ENCODE assay signal across 27 cellular contexts in genomic region chr16:88325976-88326375, GRCh38. TPM values are rescaled to one million over a fixed set of nuclear protein-coding genes. Genes with fewer than 3 reads are reported as not detected.
"Had no signal": no experiment of that assay in that cellular context is flagged by ENCODE, and none has a peak within 500 bp of the region (broad histone marks: within the 10 kb centered on the region; RNA-seq: fewer than 3 reads in every experiment).

No MANE protein-coding gene starts in this region.

- H3K27me3 ChIP-seq: hepatocyte, pancreas, suprapubic skin, tibial artery, upper lobe of right lung had no signal

- H3K4me1 ChIP-seq: left ventricle myocardium inferior, pancreas, prostate gland, suprapubic skin, tibial artery, upper lobe of right lung had no signal

- H2AFZ ChIP-seq: hepatocyte had no signal

- ATAC-seq: left colon; mucosa of descending colon; naive thymus-derived CD4-positive, alpha-beta T cell; natural killer cell treated with Interleukin-12 subunit alpha and Interleukin-12 subunit beta and Interleukin-15 and Interleukin-18, amount 100 ng/mL, for 72 hours; pancreas; right cardiac atrium; sciatic nerve; upper lobe of right lung had no signal

- H3K36me3 ChIP-seq: left ventricle myocardium inferior, pancreas, prostate gland, suprapubic skin, thoracic aorta, tibial artery, upper lobe of right lung had no signal

- FAIRE-seq: keratinocyte, pancreas, urothelium cell line had no signal

- H3K4me2 ChIP-seq: hepatocyte had no signal

- DNase-seq: left colon; left ventricle myocardium inferior; midbrain; naive thymus-derived CD4-positive, alpha-beta T cell; retina; stimulated activated CD4-positive, alpha-beta T cell treated with anti-CD3 and anti-CD28 coated beads, Interleukin-12 subunit alpha, Interleukin-12 subunit beta, amount 100 ng/mL, for 4 hours; stimulated activated CD4-positive, alpha-beta T cell treated with anti-CD3 and anti-CD28 coated beads, Interleukin-15, amount 100 ng/mL, for 24 hours; stimulated activated CD4-positive, alpha-beta T cell treated with anti-CD3 and anti-CD28 coated beads, Interleukin-2, amount 100 ng/mL, for 24 hours; stimulated activated CD4-positive, alpha-beta T cell treated with anti-CD3 and anti-CD28 coated beads, Interleukin-4, amount 100 ng/mL, for 1 hour; stimulated activated naive CD4-positive, alpha-beta T cell; tibial artery; trophoblast cell; upper lobe of right lung had no signal

- H3K79me2 ChIP-seq: hepatocyte had no signal

- H3K4me3 ChIP-seq: hepatocyte, left ventricle myocardium inferior, lung, mucosa of descending colon, pancreas, prostate gland, skin epidermis, suprapubic skin, thoracic aorta, tibial artery, upper lobe of right lung had no signal

- H3K9me3 ChIP-seq: left ventricle myocardium inferior, mucosa of descending colon, pancreas, prostate gland, suprapubic skin, thoracic aorta, tibial artery, upper lobe of right lung had no signal

- H3K27ac ChIP-seq: hepatocyte, left ventricle myocardium inferior, pancreas, prostate gland, skin epidermis, suprapubic skin, thoracic aorta, tibial artery, upper lobe of right lung had no signal

RNA-seq across cellular contexts. Expression of gene ZNF469, which starts 56.8 kb away (rescaled TPM):
- polyA plus RNA-seq: keratinocyte, neural cell had no signal
